ENCODE assay signal across 21 cellular contexts in genomic region chr22:35984776-35985175, GRCh38. TPM values are rescaled to one million over a fixed set of nuclear protein-coding genes. Genes with fewer than 3 reads are reported as not detected.
DNase-seq lines count a peak whose midpoint lies in the region; ATAC-seq, FAIRE-seq and TF ChIP-seq lines count a peak whose summit lies in the region.
"Had no signal": no experiment of that assay in that cellular context is flagged by ENCODE, and none has a peak within 500 bp of the region (broad histone marks: within the 10 kb centered on the region; RNA-seq: fewer than 3 reads in every experiment).

No MANE protein-coding gene starts in this region.

- H3K27me3 ChIP-seq in astrocyte (ENCODE audit: insufficient read depth, low read length): no peaks in the 10 kb centered on the region
- H3K27me3 ChIP-seq in HAP-1 (ENCODE audit: low read depth): no peaks in the 10 kb centered on the region
- H3K27me3 ChIP-seq: BLaER1 had no signal

- POLR2A ChIA-PET in activated CD8-positive, alpha-beta T cell treated with anti-CD3 and anti-CD28 coated beads, Interleukin-2, amount 10 ng/mL, durations not matched to agents 7 days and 5 days (lab: Charles Lee): no interaction called here

- no peak overlapping the region for H3K4me2 ChIP-seq in astrocyte (ENCODE audit: low read length)
- H3K4me2 ChIP-seq: BLaER1 had no signal

- H3K4me1 ChIP-seq in astrocyte (ENCODE audit: insufficient read depth, low read length) (peaks cover 6% of the 10 kb centered on the region), HAP-1 (no peaks in the 10 kb centered on the region)

- no peak overlapping the region for H2AFZ ChIP-seq in astrocyte (ENCODE audit: low read depth, low read length)

- peaks cover 83% of the 10 kb centered on the region for H3K79me2 ChIP-seq in astrocyte (ENCODE audit: insufficient read depth, low read length)

- no peak for ATAC-seq in activated CD8-positive, alpha-beta T cell treated with anti-CD3 and anti-CD28 coated beads, Interleukin-2, amount 10 ng/mL, durations not matched to agents 7 days and 5 days
- ATAC-seq: PC-3, SK-N-SH treated with all-trans-retinoic acid at 6 μM for 48 hours had no signal

- H3K27ac Mint-ChIP-seq in activated naive CD4-positive, alpha-beta T cell treated with anti-CD3 and anti-CD28 coated beads, Interleukin-2, amount 50 U/mL, for 24 hours: peak overlapping the region; percentile 32
- H3K27ac Mint-ChIP-seq in astrocyte (ENCODE audit: unreplicated experiment) (no peak overlapping the region), nephron (peak overlapping the region in 2 of 3 experiments; percentile 90 to 93)
- H3K27ac Mint-ChIP-seq in activated CD8-positive, alpha-beta T cell treated with anti-CD3 and anti-CD28 coated beads, Interleukin-2, amount 10 ng/mL, durations not matched to agents 7 days and 5 days: no peak overlapping the region
- H3K27ac Mint-ChIP-seq: CD4-positive, CD25-positive, alpha-beta regulatory T cell had no signal

- no peak overlapping the region for H3K27ac ChIP-seq in astrocyte (ENCODE audit: low read depth, low read length)
- H3K27ac ChIP-seq: 22Rv1, BLaER1 had no signal

- no peak for DNase-seq in activated naive CD4-positive, alpha-beta T cell treated with anti-CD3 and anti-CD28 coated beads, Interleukin-2, amount 50 U/mL, for 16 hours
- DNase-seq in astrocyte (ENCODE audit: low read depth): no peak
- DNase-seq in NCI-H128 (lab: John Stamatoyannopoulos, UW; ENCODE audit: unreplicated experiment): no peak
- DNase-seq in HAP-1 (ENCODE audit: low spot score in 2 of 2): no peak
- no peak for DNase-seq in activated CD8-positive, alpha-beta T cell treated with anti-CD3 and anti-CD28 coated beads, Interleukin-2, amount 10 ng/mL, durations not matched to agents 7 days and 5 days
- DNase-seq: CD4-positive, CD25-positive, alpha-beta regulatory T cell; DMS153; KBM-7; MV-4-11; NCI-H1105 treated with DMSO at 0.1 percent for 48 hours; NCI-H2029; NCI-H526; NCI-H82; NK-92 treated with Interleukin-12 subunit alpha and Interleukin-12 subunit beta, amount 100 ng/mL, for 24 hours; PC-3 had no signal

- peaks cover 49% of the 10 kb centered on the region for H4K20me1 ChIP-seq in astrocyte (ENCODE audit: insufficient read depth, low read length)
- H4K20me1 ChIP-seq: BLaER1 had no signal

- FAIRE-seq in astrocyte (lab: Jason Lieb, UNC): peak; percentile 65
- FAIRE-seq: G401.6 had no signal

- H3K9me3 ChIP-seq in astrocyte (ENCODE audit: insufficient read depth, low read depth, low read length): no peaks in the 10 kb centered on the region
- H3K9me3 ChIP-seq in HAP-1: no peaks in the 10 kb centered on the region
- H3K9me3 ChIP-seq: BLaER1 had no signal

- CTCF ChIA-PET in activated CD8-positive, alpha-beta T cell treated with anti-CD3 and anti-CD28 coated beads, Interleukin-2, amount 10 ng/mL, durations not matched to agents 7 days and 5 days (lab: Charles Lee): interaction anchor here (0.8 kb wide), 1 partner anchor 81 kb away, joined by 4 read pairs; no protein-coding TSS in a partner anchor

- no peak overlapping the region for H3K9ac ChIP-seq in astrocyte (ENCODE audit: low read length)
- H3K9ac ChIP-seq: BLaER1 had no signal

- H3K4me1 Mint-ChIP-seq in activated naive CD4-positive, alpha-beta T cell treated with anti-CD3 and anti-CD28 coated beads, Interleukin-2, amount 50 U/mL, for 24 hours: no peaks in the 10 kb centered on the region
- peaks cover 27% of the 10 kb centered on the region for H3K4me1 Mint-ChIP-seq in astrocyte (ENCODE audit: low read depth, unreplicated experiment)
- peaks cover 64% of the 10 kb centered on the region for H3K4me1 Mint-ChIP-seq in nephron
- H3K4me1 Mint-ChIP-seq in activated CD8-positive, alpha-beta T cell treated with anti-CD3 and anti-CD28 coated beads, Interleukin-2, amount 10 ng/mL, durations not matched to agents 7 days and 5 days (ENCODE audit: low read depth): no peaks in the 10 kb centered on the region
- H3K4me1 Mint-ChIP-seq: CD4-positive, CD25-positive, alpha-beta regulatory T cell had no signal

- H3K4me3 Mint-ChIP-seq in activated naive CD4-positive, alpha-beta T cell treated with anti-CD3 and anti-CD28 coated beads, Interleukin-2, amount 50 U/mL, for 24 hours: no peak overlapping the region
- H3K4me3 Mint-ChIP-seq in astrocyte (ENCODE audit: unreplicated experiment) (no peak overlapping the region), nephron (no peak overlapping the region)
- no peak overlapping the region for H3K4me3 Mint-ChIP-seq in activated CD8-positive, alpha-beta T cell treated with anti-CD3 and anti-CD28 coated beads, Interleukin-2, amount 10 ng/mL, durations not matched to agents 7 days and 5 days
- H3K4me3 Mint-ChIP-seq: CD4-positive, CD25-positive, alpha-beta regulatory T cell had no signal

- H3K36me3 Mint-ChIP-seq in activated naive CD4-positive, alpha-beta T cell treated with anti-CD3 and anti-CD28 coated beads, Interleukin-2, amount 50 U/mL, for 24 hours: no peaks in the 10 kb centered on the region
- H3K36me3 Mint-ChIP-seq in astrocyte (ENCODE audit: low read depth, unreplicated experiment): peaks cover 5% of the 10 kb centered on the region
- peaks cover 32% of the 10 kb centered on the region for H3K36me3 Mint-ChIP-seq in nephron (ENCODE audit: low read depth)
- no peaks in the 10 kb centered on the region for H3K36me3 Mint-ChIP-seq in activated CD8-positive, alpha-beta T cell treated with anti-CD3 and anti-CD28 coated beads, Interleukin-2, amount 10 ng/mL, durations not matched to agents 7 days and 5 days (ENCODE audit: low read depth)
- H3K36me3 Mint-ChIP-seq: CD4-positive, CD25-positive, alpha-beta regulatory T cell had no signal

- H3K36me3 ChIP-seq in astrocyte (ENCODE audit: insufficient read depth, low read length) (no peaks in the 10 kb centered on the region), HAP-1 (replicated peaks) (no peaks in the 10 kb centered on the region)
- H3K36me3 ChIP-seq: BLaER1 had no signal

- H3K4me3 ChIP-seq in astrocyte (ENCODE audit: insufficient read depth, low read depth, low read length) (no peak overlapping the region), HAP-1 (no peak overlapping the region)
- H3K4me3 ChIP-seq: BLaER1 had no signal

- in situ Hi-C loops in HAP-1 (cut with MboI; ENCODE audit: low sequenced_read_pairs): no loop called here

- no peak for TF ChIP-seq CTCF in astrocyte (IDR thresholded peaks at IDR 0.05; ENCODE audit: insufficient read depth, low read depth, low read length)
- TF ChIP-seq CTCF in nephron (IDR thresholded peaks at IDR 0.05; ENCODE audit: unreplicated experiment in 3 of 3): no peak

- H3K9me3 Mint-ChIP-seq in activated naive CD4-positive, alpha-beta T cell treated with anti-CD3 and anti-CD28 coated beads, Interleukin-2, amount 50 U/mL, for 24 hours: no peaks in the 10 kb centered on the region
- no peaks in the 10 kb centered on the region for H3K9me3 Mint-ChIP-seq in astrocyte (ENCODE audit: unreplicated experiment)
- no peaks in the 10 kb centered on the region for H3K9me3 Mint-ChIP-seq in nephron
- H3K9me3 Mint-ChIP-seq in activated CD8-positive, alpha-beta T cell treated with anti-CD3 and anti-CD28 coated beads, Interleukin-2, amount 10 ng/mL, durations not matched to agents 7 days and 5 days (ENCODE audit: insufficient read depth): no peaks in the 10 kb centered on the region
- H3K9me3 Mint-ChIP-seq: CD4-positive, CD25-positive, alpha-beta regulatory T cell had no signal

- peaks cover 3% of the 10 kb centered on the region for H3K27me3 Mint-ChIP-seq in activated naive CD4-positive, alpha-beta T cell treated with anti-CD3 and anti-CD28 coated beads, Interleukin-2, amount 50 U/mL, for 24 hours
- no peaks in the 10 kb centered on the region for H3K27me3 Mint-ChIP-seq in astrocyte (ENCODE audit: low read depth, unreplicated experiment)
- no peaks in the 10 kb centered on the region for H3K27me3 Mint-ChIP-seq in nephron (ENCODE audit: low read depth)
- peaks cover 36% of the 10 kb centered on the region for H3K27me3 Mint-ChIP-seq in activated CD8-positive, alpha-beta T cell treated with anti-CD3 and anti-CD28 coated beads, Interleukin-2, amount 10 ng/mL, durations not matched to agents 7 days and 5 days (ENCODE audit: low read depth)

RNA-seq across cellular contexts. Expression of gene RBFOX2, which starts 43.8 kb away (rescaled TPM):
- 169 and 177 TPM in 2 replicates for total RNA-seq in astrocyte
- under 1 TPM; 0.03 to 0.37 TPM for total RNA-seq in activated CD8-positive, alpha-beta T cell treated with anti-CD3 and anti-CD28 coated beads, Interleukin-2, amount 10 ng/mL, durations not matched to agents 7 days and 5 days

Comparison
In these comparisons a context has a peak if more than half of its experiments do, and no peak if none do; other contexts are left out.
1. H3K27ac Mint-ChIP-seq: peak in activated naive CD4-positive, alpha-beta T cell treated with anti-CD3 and anti-CD28 coated beads, Interleukin-2, amount 50 U/mL, for 24 hours (single experiment) and nephron (2 of 3); none in astrocyte (single experiment) and activated CD8-positive, alpha-beta T cell treated with anti-CD3 and anti-CD28 coated beads, Interleukin-2, amount 10 ng/mL, durations not matched to agents 7 days and 5 days (single experiment).
2. RNA of gene RBFOX2, which starts 43.8 kb away (total RNA-seq): 169 to 177 TPM in astrocyte; 0.03 to 0.37 TPM in activated CD8-positive, alpha-beta T cell treated with anti-CD3 and anti-CD28 coated beads, Interleukin-2, amount 10 ng/mL, durations not matched to agents 7 days and 5 days; every median in the first group is over 100 times any median in the second.